Comparison of ENCODE assay signal across 1 cellular context in the genomic region with DNA sequence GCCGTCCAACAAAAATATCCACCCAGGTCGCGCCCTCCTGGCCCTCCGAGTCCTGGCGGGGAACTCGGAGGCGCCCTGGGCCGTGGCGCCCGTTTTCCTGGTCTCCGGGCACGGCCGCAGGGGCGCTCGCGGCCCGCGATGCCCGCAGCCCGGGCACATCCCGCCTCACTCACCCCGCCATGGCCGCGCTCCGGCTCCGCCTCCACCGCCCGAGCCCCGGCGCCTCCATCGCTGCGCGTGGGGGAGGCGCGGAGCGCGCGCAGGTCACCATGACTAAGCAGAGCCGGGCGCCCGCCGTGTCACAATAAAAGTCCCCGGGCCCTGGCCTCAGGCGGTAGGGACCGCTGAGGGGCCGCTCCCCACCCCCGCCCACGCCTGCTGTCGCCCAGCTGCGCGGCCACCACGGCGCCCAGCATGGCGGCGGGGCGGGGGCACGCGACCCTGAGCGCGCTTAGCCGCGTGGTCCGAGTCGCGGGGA.
A peak's percentile ranks its signal among the peaks of the same experiment; 100 is the strongest.
TF ChIP-seq lines count a peak whose summit lies in the region.

No MANE protein-coding gene starts in this region.

TF ChIP-seq in HepG2, 621 proteins besides CTCF, POLR2A, EP300 and RAD21 (continued from another document and continues in another):
- TF ChIP-seq ZNF670 (CRISPR knock-in tag; IDR thresholded peaks at IDR 0.05; ENCODE audit: borderline replicate concordance): no peak
- no peak for TF ChIP-seq KDM6A (CRISPR knock-in tag; IDR thresholded peaks at IDR 0.05; ENCODE audit: low read depth)
- TF ChIP-seq ELF3 (CRISPR knock-in tag; IDR thresholded peaks at IDR 0.05): peak; percentile 18; the same call in 1 of the 2 replicates
- no peak for TF ChIP-seq HNF4A (CRISPR knock-in tag; IDR thresholded peaks at IDR 0.05)
- TF ChIP-seq, protein P1, sequence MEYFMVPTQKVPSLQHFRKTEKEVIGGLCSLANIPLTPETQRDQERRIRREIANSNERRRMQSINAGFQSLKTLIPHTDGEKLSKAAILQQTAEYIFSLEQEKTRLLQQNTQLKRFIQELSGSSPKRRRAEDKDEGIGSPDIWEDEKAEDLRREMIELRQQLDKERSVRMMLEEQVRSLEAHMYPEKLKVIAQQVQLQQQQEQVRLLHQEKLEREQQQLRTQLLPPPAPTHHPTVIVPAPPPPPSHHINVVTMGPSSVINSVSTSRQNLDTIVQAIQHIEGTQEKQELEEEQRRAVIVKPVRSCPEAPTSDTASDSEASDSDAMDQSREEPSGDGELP (IDR thresholded peaks at IDR 0.05; ENCODE audit: borderline replicate concordance, low read depth): peak; percentile 83; the same call in 1 of the 2 replicates
- TF ChIP-seq, protein P2, sequence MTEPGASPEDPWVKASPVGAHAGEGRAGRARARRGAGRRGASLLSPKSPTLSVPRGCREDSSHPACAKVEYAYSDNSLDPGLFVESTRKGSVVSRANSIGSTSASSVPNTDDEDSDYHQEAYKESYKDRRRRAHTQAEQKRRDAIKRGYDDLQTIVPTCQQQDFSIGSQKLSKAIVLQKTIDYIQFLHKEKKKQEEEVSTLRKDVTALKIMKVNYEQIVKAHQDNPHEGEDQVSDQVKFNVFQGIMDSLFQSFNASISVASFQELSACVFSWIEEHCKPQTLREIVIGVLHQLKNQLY (CRISPR knock-in tag; IDR thresholded peaks at IDR 0.05): no peak
- TF ChIP-seq, protein P3, sequence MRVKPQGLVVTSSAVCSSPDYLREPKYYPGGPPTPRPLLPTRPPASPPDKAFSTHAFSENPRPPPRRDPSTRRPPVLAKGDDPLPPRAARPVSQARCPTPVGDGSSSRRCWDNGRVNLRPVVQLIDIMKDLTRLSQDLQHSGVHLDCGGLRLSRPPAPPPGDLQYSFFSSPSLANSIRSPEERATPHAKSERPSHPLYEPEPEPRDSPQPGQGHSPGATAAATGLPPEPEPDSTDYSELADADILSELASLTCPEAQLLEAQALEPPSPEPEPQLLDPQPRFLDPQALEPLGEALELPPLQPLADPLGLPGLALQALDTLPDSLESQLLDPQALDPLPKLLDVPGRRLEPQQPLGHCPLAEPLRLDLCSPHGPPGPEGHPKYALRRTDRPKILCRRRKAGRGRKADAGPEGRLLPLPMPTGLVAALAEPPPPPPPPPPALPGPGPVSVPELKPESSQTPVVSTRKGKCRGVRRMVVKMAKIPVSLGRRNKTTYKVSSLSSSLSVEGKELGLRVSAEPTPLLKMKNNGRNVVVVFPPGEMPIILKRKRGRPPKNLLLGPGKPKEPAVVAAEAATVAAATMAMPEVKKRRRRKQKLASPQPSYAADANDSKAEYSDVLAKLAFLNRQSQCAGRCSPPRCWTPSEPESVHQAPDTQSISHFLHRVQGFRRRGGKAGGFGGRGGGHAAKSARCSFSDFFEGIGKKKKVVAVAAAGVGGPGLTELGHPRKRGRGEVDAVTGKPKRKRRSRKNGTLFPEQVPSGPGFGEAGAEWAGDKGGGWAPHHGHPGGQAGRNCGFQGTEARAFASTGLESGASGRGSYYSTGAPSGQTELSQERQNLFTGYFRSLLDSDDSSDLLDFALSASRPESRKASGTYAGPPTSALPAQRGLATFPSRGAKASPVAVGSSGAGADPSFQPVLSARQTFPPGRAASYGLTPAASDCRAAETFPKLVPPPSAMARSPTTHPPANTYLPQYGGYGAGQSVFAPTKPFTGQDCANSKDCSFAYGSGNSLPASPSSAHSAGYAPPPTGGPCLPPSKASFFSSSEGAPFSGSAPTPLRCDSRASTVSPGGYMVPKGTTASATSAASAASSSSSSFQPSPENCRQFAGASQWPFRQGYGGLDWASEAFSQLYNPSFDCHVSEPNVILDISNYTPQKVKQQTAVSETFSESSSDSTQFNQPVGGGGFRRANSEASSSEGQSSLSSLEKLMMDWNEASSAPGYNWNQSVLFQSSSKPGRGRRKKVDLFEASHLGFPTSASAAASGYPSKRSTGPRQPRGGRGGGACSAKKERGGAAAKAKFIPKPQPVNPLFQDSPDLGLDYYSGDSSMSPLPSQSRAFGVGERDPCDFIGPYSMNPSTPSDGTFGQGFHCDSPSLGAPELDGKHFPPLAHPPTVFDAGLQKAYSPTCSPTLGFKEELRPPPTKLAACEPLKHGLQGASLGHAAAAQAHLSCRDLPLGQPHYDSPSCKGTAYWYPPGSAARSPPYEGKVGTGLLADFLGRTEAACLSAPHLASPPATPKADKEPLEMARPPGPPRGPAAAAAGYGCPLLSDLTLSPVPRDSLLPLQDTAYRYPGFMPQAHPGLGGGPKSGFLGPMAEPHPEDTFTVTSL (CRISPR knock-in tag; IDR thresholded peaks at IDR 0.05; ENCODE audit: borderline replicate concordance): 0 out of 2 replicates have a peak, but pooled peaks have one; percentile 34
- TF ChIP-seq ZNF350 (CRISPR knock-in tag; IDR thresholded peaks at IDR 0.05; ENCODE audit: borderline replicate concordance, low read depth): no peak
- TF ChIP-seq, protein P4, sequence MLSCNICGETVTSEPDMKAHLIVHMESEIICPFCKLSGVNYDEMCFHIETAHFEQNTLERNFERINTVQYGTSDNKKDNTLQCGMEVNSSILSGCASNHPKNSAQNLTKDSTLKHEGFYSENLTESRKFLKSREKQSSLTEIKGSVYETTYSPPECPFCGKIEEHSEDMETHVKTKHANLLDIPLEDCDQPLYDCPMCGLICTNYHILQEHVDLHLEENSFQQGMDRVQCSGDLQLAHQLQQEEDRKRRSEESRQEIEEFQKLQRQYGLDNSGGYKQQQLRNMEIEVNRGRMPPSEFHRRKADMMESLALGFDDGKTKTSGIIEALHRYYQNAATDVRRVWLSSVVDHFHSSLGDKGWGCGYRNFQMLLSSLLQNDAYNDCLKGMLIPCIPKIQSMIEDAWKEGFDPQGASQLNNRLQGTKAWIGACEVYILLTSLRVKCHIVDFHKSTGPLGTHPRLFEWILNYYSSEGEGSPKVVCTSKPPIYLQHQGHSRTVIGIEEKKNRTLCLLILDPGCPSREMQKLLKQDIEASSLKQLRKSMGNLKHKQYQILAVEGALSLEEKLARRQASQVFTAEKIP (CRISPR knock-in tag; IDR thresholded peaks at IDR 0.05; ENCODE audit: borderline replicate concordance): no peak
- TF ChIP-seq, protein P5, sequence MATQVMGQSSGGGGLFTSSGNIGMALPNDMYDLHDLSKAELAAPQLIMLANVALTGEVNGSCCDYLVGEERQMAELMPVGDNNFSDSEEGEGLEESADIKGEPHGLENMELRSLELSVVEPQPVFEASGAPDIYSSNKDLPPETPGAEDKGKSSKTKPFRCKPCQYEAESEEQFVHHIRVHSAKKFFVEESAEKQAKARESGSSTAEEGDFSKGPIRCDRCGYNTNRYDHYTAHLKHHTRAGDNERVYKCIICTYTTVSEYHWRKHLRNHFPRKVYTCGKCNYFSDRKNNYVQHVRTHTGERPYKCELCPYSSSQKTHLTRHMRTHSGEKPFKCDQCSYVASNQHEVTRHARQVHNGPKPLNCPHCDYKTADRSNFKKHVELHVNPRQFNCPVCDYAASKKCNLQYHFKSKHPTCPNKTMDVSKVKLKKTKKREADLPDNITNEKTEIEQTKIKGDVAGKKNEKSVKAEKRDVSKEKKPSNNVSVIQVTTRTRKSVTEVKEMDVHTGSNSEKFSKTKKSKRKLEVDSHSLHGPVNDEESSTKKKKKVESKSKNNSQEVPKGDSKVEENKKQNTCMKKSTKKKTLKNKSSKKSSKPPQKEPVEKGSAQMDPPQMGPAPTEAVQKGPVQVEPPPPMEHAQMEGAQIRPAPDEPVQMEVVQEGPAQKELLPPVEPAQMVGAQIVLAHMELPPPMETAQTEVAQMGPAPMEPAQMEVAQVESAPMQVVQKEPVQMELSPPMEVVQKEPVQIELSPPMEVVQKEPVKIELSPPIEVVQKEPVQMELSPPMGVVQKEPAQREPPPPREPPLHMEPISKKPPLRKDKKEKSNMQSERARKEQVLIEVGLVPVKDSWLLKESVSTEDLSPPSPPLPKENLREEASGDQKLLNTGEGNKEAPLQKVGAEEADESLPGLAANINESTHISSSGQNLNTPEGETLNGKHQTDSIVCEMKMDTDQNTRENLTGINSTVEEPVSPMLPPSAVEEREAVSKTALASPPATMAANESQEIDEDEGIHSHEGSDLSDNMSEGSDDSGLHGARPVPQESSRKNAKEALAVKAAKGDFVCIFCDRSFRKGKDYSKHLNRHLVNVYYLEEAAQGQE (IDR thresholded peaks at IDR 0.05; ENCODE audit: borderline replicate concordance in 1 of 2, low read depth in 1 of 2, low read length in 2 of 2): 0 out of 4 replicates have a peak, but pooled peaks of 1 of the 2 experiments have one; percentile 51
- TF ChIP-seq, protein P6, sequence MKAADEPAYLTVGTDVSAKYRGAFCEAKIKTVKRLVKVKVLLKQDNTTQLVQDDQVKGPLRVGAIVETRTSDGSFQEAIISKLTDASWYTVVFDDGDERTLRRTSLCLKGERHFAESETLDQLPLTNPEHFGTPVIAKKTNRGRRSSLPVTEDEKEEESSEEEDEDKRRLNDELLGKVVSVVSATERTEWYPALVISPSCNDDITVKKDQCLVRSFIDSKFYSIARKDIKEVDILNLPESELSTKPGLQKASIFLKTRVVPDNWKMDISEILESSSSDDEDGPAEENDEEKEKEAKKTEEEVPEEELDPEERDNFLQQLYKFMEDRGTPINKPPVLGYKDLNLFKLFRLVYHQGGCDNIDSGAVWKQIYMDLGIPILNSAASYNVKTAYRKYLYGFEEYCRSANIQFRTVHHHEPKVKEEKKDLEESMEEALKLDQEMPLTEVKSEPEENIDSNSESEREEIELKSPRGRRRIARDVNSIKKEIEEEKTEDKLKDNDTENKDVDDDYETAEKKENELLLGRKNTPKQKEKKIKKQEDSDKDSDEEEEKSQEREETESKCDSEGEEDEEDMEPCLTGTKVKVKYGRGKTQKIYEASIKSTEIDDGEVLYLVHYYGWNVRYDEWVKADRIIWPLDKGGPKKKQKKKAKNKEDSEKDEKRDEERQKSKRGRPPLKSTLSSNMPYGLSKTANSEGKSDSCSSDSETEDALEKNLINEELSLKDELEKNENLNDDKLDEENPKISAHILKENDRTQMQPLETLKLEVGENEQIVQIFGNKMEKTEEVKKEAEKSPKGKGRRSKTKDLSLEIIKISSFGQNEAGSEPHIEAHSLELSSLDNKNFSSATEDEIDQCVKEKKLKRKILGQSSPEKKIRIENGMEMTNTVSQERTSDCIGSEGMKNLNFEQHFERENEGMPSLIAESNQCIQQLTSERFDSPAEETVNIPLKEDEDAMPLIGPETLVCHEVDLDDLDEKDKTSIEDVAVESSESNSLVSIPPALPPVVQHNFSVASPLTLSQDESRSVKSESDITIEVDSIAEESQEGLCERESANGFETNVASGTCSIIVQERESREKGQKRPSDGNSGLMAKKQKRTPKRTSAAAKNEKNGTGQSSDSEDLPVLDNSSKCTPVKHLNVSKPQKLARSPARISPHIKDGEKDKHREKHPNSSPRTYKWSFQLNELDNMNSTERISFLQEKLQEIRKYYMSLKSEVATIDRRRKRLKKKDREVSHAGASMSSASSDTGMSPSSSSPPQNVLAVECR (CRISPR knock-in tag; IDR thresholded peaks at IDR 0.05; ENCODE audit: borderline replicate concordance): peak; percentile 81; the same call in 1 of the 2 replicates
- TF ChIP-seq ZNF558 (CRISPR knock-in tag; IDR thresholded peaks at IDR 0.05; ENCODE audit: borderline replicate concordance): peak; percentile 95; the same call in 1 of the 2 replicates
- no peak for TF ChIP-seq SIX1 (CRISPR knock-in tag; IDR thresholded peaks at IDR 0.05; ENCODE audit: borderline replicate concordance)
- TF ChIP-seq, protein P7, sequence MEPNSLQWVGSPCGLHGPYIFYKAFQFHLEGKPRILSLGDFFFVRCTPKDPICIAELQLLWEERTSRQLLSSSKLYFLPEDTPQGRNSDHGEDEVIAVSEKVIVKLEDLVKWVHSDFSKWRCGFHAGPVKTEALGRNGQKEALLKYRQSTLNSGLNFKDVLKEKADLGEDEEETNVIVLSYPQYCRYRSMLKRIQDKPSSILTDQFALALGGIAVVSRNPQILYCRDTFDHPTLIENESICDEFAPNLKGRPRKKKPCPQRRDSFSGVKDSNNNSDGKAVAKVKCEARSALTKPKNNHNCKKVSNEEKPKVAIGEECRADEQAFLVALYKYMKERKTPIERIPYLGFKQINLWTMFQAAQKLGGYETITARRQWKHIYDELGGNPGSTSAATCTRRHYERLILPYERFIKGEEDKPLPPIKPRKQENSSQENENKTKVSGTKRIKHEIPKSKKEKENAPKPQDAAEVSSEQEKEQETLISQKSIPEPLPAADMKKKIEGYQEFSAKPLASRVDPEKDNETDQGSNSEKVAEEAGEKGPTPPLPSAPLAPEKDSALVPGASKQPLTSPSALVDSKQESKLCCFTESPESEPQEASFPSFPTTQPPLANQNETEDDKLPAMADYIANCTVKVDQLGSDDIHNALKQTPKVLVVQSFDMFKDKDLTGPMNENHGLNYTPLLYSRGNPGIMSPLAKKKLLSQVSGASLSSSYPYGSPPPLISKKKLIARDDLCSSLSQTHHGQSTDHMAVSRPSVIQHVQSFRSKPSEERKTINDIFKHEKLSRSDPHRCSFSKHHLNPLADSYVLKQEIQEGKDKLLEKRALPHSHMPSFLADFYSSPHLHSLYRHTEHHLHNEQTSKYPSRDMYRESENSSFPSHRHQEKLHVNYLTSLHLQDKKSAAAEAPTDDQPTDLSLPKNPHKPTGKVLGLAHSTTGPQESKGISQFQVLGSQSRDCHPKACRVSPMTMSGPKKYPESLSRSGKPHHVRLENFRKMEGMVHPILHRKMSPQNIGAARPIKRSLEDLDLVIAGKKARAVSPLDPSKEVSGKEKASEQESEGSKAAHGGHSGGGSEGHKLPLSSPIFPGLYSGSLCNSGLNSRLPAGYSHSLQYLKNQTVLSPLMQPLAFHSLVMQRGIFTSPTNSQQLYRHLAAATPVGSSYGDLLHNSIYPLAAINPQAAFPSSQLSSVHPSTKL (CRISPR knock-in tag; IDR thresholded peaks at IDR 0.05): peak; percentile 55; the same call in 1 of the 2 replicates
- TF ChIP-seq YEATS4 (CRISPR knock-in tag; IDR thresholded peaks at IDR 0.05; ENCODE audit: borderline replicate concordance): peak; percentile 95
- peak; percentile 95 for TF ChIP-seq MAFG (CRISPR knock-in tag; IDR thresholded peaks at IDR 0.05)
- TF ChIP-seq ZSCAN29 (CRISPR knock-in tag; conservative IDR thresholded peaks at IDR 0.05): peak; percentile 50; the same call in 1 of the 2 replicates
- TF ChIP-seq MIER3 (CRISPR knock-in tag; IDR thresholded peaks at IDR 0.05; ENCODE audit: borderline replicate concordance): peak; percentile 49; the same call in 1 of the 2 replicates
- TF ChIP-seq, protein P8, sequence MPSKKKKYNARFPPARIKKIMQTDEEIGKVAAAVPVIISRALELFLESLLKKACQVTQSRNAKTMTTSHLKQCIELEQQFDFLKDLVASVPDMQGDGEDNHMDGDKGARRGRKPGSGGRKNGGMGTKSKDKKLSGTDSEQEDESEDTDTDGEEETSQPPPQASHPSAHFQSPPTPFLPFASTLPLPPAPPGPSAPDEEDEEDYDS (CRISPR knock-in tag; IDR thresholded peaks at IDR 0.05): peak; percentile 68
- TF ChIP-seq, protein P9, sequence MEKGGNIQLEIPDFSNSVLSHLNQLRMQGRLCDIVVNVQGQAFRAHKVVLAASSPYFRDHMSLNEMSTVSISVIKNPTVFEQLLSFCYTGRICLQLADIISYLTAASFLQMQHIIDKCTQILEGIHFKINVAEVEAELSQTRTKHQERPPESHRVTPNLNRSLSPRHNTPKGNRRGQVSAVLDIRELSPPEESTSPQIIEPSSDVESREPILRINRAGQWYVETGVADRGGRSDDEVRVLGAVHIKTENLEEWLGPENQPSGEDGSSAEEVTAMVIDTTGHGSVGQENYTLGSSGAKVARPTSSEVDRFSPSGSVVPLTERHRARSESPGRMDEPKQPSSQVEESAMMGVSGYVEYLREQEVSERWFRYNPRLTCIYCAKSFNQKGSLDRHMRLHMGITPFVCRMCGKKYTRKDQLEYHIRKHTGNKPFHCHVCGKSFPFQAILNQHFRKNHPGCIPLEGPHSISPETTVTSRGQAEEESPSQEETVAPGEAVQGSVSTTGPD (CRISPR knock-in tag; IDR thresholded peaks at IDR 0.05): no peak
- 0 out of 2 replicates have a peak, but pooled peaks have one; percentile 21 for TF ChIP-seq SIX4 (CRISPR knock-in tag; IDR thresholded peaks at IDR 0.05)
- TF ChIP-seq MBD4 (IDR thresholded peaks at IDR 0.05; ENCODE audit: borderline replicate concordance, low read length): no peak
- TF ChIP-seq NFE2L2 (IDR thresholded peaks at IDR 0.05; ENCODE audit: low read length): peak; percentile 97
- no peak for TF ChIP-seq MTA1 (CRISPR knock-in tag; IDR thresholded peaks at IDR 0.05; ENCODE audit: borderline replicate concordance)
